1 cellular context compared by ENCODE assay signal in the genomic region with DNA sequence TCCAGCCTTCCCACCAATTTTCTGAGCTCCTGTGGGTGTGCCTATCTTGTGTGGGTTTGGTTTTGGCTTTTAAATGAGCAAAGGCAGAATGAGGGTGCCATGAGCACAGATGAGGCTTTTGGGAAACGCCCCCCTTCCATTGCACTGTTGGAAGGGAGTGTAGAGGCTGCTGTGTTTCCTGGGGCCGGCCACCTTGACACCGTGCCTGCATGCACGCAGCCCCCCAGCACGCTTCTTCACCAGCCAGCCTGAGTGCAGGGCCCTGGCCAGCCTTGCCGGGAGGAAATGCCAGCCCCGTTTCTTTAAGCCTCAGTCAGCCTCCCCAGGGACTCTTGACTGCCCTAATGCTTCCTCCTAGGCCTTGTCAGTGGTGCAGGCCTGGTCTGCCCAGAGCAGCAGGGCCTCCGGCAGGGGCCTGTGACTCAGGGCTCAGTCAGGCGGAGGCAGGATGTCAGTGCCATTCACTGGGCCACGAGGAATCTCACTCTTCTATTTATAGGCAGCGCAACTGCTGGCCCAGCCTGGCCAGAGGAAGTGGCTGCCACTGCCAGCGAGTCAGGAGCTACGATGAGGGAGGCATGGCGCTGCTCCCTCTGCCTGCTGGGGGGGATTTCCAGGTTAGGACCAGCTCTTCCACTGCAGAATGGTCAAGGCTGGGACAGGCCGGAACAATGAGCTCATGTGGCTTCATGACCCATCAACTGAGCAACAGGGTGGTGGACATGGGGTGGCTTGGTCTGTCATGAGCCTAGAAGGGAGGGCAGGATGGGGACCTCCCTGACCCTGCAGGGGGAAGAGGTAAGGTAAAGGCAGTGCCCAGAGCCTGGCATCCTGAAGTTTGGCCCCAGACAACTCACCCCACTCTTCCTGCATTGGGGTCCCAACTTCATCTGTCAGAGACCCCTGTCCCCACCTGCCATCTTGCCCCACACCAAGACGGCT.
A peak's percentile ranks its signal among the peaks of the same experiment; 100 is the strongest.
TF ChIP-seq lines count a peak whose summit lies in the region.

No MANE protein-coding gene starts in this region.

TF ChIP-seq in HepG2, 621 proteins besides CTCF, POLR2A, EP300 and RAD21 (continued from another document and continues in another):
- TF ChIP-seq ZNF687 (CRISPR knock-in tag; IDR thresholded peaks at IDR 0.05) = peak; percentile 74
- TF ChIP-seq KDM6A (CRISPR knock-in tag; IDR thresholded peaks at IDR 0.05; ENCODE audit: low read depth) = no peak
- TF ChIP-seq SAP130 (CRISPR knock-in tag; IDR thresholded peaks at IDR 0.05; ENCODE audit: low read depth) = peak; percentile 51
- TF ChIP-seq AKAP8 (CRISPR knock-in tag; IDR thresholded peaks at IDR 0.05) = no peak
- TF ChIP-seq ZFY (CRISPR knock-in tag; IDR thresholded peaks at IDR 0.05) = 0 out of 2 replicates have a peak, but pooled peaks have one; percentile 27
- TF ChIP-seq RBM39 (IDR thresholded peaks at IDR 0.05; ENCODE audit: low read depth, low read length, poor library complexity, severe bottlenecking) = no peak
- no peak for TF ChIP-seq KAT7 (CRISPR knock-in tag; IDR thresholded peaks at IDR 0.05; ENCODE audit: borderline replicate concordance)
- 0 out of 2 replicates have a peak, but pooled peaks have one; percentile 28 for TF ChIP-seq ZNF292 (CRISPR knock-in tag; IDR thresholded peaks at IDR 0.05; ENCODE audit: borderline replicate concordance, low read depth)
- TF ChIP-seq BATF2 (CRISPR knock-in tag; IDR thresholded peaks at IDR 0.05) = no peak
- TF ChIP-seq UBTF (CRISPR knock-in tag; IDR thresholded peaks at IDR 0.05) = peak; percentile 64
- peak; percentile 68 for TF ChIP-seq ZFX (CRISPR knock-in tag; IDR thresholded peaks at IDR 0.05; ENCODE audit: low read depth)
- TF ChIP-seq ZNF609 (CRISPR knock-in tag; IDR thresholded peaks at IDR 0.05; ENCODE audit: borderline replicate concordance) = no peak
- TF ChIP-seq, protein P1, sequence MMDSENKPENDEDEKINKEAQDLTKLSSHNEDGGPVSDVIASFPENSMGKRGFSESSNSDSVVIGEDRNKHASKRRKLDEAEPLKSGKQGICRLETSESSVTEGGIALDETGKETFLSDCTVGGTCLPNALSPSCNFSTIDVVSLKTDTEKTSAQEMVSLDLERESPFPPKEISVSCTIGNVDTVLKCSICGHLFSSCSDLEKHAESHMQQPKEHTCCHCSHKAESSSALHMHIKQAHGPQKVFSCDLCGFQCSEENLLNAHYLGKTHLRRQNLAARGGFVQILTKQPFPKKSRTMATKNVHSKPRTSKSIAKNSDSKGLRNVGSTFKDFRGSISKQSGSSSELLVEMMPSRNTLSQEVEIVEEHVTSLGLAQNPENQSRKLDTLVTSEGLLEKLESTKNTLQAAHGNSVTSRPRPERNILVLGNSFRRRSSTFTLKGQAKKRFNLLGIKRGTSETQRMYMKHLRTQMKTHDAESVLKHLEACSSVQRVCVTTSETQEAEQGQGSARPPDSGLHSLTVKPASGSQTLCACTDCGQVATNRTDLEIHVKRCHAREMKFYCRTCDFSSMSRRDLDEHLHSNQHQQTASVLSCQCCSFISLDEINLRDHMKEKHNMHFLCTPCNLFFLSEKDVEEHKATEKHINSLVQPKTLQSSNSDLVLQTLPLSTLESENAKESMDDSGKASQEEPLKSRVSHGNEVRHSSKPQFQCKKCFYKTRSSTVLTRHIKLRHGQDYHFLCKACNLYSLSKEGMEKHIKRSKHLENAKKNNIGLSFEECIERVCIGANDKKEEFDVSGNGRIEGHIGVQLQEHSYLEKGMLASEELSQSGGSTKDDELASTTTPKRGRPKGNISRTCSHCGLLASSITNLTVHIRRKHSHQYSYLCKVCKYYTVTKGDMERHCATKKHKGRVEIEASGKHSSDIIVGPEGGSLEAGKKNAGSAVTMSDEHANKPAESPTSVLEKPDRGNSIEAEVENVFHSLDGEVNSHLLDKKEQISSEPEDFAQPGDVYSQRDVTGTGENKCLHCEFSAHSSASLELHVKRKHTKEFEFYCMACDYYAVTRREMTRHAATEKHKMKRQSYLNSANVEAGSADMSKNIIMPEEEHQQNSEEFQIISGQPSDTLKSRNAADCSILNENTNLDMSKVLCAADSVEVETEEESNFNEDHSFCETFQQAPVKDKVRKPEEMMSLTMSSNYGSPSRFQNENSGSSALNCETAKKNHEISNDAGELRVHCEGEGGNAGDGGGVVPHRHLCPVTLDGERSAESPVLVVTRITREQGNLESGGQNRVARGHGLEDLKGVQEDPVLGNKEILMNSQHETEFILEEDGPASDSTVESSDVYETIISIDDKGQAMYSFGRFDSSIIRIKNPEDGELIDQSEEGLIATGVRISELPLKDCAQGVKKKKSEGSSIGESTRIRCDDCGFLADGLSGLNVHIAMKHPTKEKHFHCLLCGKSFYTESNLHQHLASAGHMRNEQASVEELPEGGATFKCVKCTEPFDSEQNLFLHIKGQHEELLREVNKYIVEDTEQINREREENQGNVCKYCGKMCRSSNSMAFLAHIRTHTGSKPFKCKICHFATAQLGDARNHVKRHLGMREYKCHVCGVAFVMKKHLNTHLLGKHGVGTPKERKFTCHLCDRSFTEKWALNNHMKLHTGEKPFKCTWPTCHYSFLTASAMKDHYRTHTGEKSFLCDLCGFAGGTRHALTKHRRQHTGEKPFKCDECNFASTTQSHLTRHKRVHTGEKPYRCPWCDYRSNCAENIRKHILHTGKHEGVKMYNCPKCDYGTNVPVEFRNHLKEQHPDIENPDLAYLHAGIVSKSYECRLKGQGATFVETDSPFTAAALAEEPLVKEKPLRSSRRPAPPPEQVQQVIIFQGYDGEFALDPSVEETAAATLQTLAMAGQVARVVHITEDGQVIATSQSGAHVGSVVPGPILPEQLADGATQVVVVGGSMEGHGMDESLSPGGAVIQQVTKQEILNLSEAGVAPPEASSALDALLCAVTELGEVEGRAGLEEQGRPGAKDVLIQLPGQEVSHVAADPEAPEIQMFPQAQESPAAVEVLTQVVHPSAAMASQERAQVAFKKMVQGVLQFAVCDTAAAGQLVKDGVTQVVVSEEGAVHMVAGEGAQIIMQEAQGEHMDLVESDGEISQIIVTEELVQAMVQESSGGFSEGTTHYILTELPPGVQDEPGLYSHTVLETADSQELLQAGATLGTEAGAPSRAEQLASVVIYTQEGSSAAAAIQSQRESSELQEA (CRISPR knock-in tag; IDR thresholded peaks at IDR 0.05; ENCODE audit: not compliant biosample characterization) = no peak
- no peak for TF ChIP-seq ZMYM2 (CRISPR knock-in tag; IDR thresholded peaks at IDR 0.05)
- TF ChIP-seq, protein P2, sequence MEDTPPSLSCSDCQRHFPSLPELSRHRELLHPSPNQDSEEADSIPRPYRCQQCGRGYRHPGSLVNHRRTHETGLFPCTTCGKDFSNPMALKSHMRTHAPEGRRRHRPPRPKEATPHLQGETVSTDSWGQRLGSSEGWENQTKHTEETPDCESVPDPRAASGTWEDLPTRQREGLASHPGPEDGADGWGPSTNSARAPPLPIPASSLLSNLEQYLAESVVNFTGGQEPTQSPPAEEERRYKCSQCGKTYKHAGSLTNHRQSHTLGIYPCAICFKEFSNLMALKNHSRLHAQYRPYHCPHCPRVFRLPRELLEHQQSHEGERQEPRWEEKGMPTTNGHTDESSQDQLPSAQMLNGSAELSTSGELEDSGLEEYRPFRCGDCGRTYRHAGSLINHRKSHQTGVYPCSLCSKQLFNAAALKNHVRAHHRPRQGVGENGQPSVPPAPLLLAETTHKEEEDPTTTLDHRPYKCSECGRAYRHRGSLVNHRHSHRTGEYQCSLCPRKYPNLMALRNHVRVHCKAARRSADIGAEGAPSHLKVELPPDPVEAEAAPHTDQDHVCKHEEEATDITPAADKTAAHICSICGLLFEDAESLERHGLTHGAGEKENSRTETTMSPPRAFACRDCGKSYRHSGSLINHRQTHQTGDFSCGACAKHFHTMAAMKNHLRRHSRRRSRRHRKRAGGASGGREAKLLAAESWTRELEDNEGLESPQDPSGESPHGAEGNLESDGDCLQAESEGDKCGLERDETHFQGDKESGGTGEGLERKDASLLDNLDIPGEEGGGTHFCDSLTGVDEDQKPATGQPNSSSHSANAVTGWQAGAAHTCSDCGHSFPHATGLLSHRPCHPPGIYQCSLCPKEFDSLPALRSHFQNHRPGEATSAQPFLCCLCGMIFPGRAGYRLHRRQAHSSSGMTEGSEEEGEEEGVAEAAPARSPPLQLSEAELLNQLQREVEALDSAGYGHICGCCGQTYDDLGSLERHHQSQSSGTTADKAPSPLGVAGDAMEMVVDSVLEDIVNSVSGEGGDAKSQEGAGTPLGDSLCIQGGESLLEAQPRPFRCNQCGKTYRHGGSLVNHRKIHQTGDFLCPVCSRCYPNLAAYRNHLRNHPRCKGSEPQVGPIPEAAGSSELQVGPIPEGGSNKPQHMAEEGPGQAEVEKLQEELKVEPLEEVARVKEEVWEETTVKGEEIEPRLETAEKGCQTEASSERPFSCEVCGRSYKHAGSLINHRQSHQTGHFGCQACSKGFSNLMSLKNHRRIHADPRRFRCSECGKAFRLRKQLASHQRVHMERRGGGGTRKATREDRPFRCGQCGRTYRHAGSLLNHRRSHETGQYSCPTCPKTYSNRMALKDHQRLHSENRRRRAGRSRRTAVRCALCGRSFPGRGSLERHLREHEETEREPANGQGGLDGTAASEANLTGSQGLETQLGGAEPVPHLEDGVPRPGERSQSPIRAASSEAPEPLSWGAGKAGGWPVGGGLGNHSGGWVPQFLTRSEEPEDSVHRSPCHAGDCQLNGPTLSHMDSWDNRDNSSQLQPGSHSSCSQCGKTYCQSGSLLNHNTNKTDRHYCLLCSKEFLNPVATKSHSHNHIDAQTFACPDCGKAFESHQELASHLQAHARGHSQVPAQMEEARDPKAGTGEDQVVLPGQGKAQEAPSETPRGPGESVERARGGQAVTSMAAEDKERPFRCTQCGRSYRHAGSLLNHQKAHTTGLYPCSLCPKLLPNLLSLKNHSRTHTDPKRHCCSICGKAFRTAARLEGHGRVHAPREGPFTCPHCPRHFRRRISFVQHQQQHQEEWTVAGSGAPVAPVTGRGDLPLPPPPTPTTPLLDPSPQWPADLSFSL (CRISPR knock-in tag; IDR thresholded peaks at IDR 0.05) = no peak
